ENCODE assay signal across 18 cellular contexts in genomic region chr16:81367821-81368220, GRCh38. TPM values are rescaled to one million over a fixed set of nuclear protein-coding genes. Genes with fewer than 3 reads are reported as not detected.
DNase-seq lines count a peak whose midpoint lies in the region; ATAC-seq, FAIRE-seq and TF ChIP-seq lines count a peak whose summit lies in the region.
"Had no signal": no experiment of that assay in that cellular context is flagged by ENCODE, and none has a peak within 500 bp of the region (broad histone marks: within the 10 kb centered on the region; RNA-seq: fewer than 3 reads in every experiment).

No MANE protein-coding gene starts in this region.

- intact Hi-C loops in HepG2 (cut with micrococcal nuclease; ENCODE audit: unreplicated experiment) (loop anchor here (5.0 kb wide), 1 partner anchor 519 kb away; no protein-coding TSS in a partner anchor), breast epithelium (cut with DNase I; ENCODE audit: low total_unique reads) (no loop called here)

- H3K79me2 ChIP-seq in HepG2 (ENCODE audit: insufficient read depth, low read length): no peaks in the 10 kb centered on the region
- H3K79me2 ChIP-seq in parathyroid adenoma: no peaks in the 10 kb centered on the region

- POLR2A ChIA-PET in HepG2 (lab: Yijun Ruan, JAX): no interaction called here

- no peak for TF ChIP-seq POLR2A in HepG2 (IDR thresholded peaks at IDR 0.05; ENCODE audit: insufficient read depth in 1 of 2, low read depth in 2 of 2, low read length in 2 of 2)
- TF ChIP-seq POLR2A in breast epithelium (IDR thresholded peaks at IDR 0.05): no peak

- no peak overlapping the region for H3K4me2 ChIP-seq in HepG2 (ENCODE audit: low read depth, low read length)
- no peak overlapping the region for H3K4me2 ChIP-seq in parathyroid adenoma (ENCODE audit: low read length)
- H3K4me2 ChIP-seq: BLaER1 had no signal

- CTCF ChIA-PET in HepG2 (lab: Yijun Ruan, JAX; ENCODE audit: low intra/inter-chr PET ratio, low total read pairs): interaction anchor here (1.0 to 2.8 kb wide), 3 partner anchors 355 to 506 kb away, joined by 3 to 27 read pairs (median 11); no protein-coding TSS in a partner anchor

- H3K4me3 ChIP-seq in liver (ENCODE audit: low read depth in 1 of 3, low read length in 3 of 3) (no peak overlapping the region), HepG2 (replicated peaks in 1 of 3; ENCODE audit: insufficient read depth in 1 of 3, low read depth in 2 of 3, low read length in 3 of 3) (no peak overlapping the region), fibroblast of pulmonary artery (replicated peaks; ENCODE audit: low read depth, low read length) (no peak overlapping the region), parathyroid adenoma (ENCODE audit: low read depth, low read length) (no peak overlapping the region), subcutaneous abdominal adipose tissue (ENCODE audit: low read depth in 1 of 5, low read length in 5 of 5) (no peak overlapping the region), breast epithelium (no peak overlapping the region)
- H3K4me3 ChIP-seq: BLaER1, HAP-1 had no signal

- no peak for TF ChIP-seq RAD21 in liver (IDR thresholded peaks at IDR 0.05)
- TF ChIP-seq RAD21 in HepG2 (CRISPR knock-in tag; IDR thresholded peaks at IDR 0.05): no peak

- H3K9me3 ChIP-seq in liver (ENCODE audit: control insufficient read depth in 4 of 4, low read length in 3 of 4) (no peaks in the 10 kb centered on the region), HepG2 (ENCODE audit: low read length) (no peaks in the 10 kb centered on the region), parathyroid adenoma (ENCODE audit: control insufficient read depth, low read length) (no peaks in the 10 kb centered on the region), subcutaneous abdominal adipose tissue (ENCODE audit: control insufficient read depth in 5 of 5, low read length in 5 of 5) (no peaks in the 10 kb centered on the region), breast epithelium (no peaks in the 10 kb centered on the region)
- H3K9me3 ChIP-seq: BLaER1, Caco-2, HAP-1 had no signal

- no peak for DNase-seq in HepG2 (ENCODE audit: low spot score)
- DNase-seq in fibroblast of pulmonary artery (ENCODE audit: low read depth): peak; percentile 29
- no peak for DNase-seq in breast epithelium (ENCODE audit: low spot score in 2 of 2)
- DNase-seq: Caco-2; CD8-positive, alpha-beta memory T cell; DND-41; GDM1 had no signal

- H3K27ac ChIP-seq in liver (ENCODE audit: low read depth in 1 of 2, low read length in 2 of 2): no peak overlapping the region
- no peak overlapping the region for H3K27ac ChIP-seq in HepG2 (ENCODE audit: extremely low read length, insufficient read depth, low read length)
- H3K27ac ChIP-seq in parathyroid adenoma: peak overlapping the region; percentile 3
- H3K27ac ChIP-seq in subcutaneous abdominal adipose tissue (ENCODE audit: low read depth, low read length): peak overlapping the region; percentile 18
- no peak overlapping the region for H3K27ac ChIP-seq in breast epithelium
- H3K27ac ChIP-seq: BLaER1 had no signal

- BruUV-seq in HepG2 (replicated peaks; lab: Mats Ljungman, UMichigan): no TSS peak

- H3K9ac ChIP-seq in liver (ENCODE audit: low read depth in 1 of 2, low read length in 2 of 2) (no peak overlapping the region), HepG2 (ENCODE audit: insufficient read depth, low read depth, low read length) (no peak overlapping the region), parathyroid adenoma (no peak overlapping the region), subcutaneous abdominal adipose tissue (ENCODE audit: low read length in 5 of 5) (peak overlapping the region in 1 of 5 donors; percentile 12)
- H3K9ac ChIP-seq: BLaER1 had no signal

- H3K27me3 ChIP-seq in liver (ENCODE audit: control insufficient read depth in 4 of 4, insufficient read depth in 4 of 4, low read length in 3 of 4) (no peaks in the 10 kb centered on the region), HepG2 (ENCODE audit: control insufficient read depth in 1 of 2, insufficient read depth in 2 of 2, low read length in 2 of 2) (no peaks in the 10 kb centered on the region), parathyroid adenoma (ENCODE audit: control insufficient read depth, insufficient read depth, low read length) (no peaks in the 10 kb centered on the region), subcutaneous abdominal adipose tissue (ENCODE audit: control insufficient read depth in 5 of 5, insufficient read depth in 4 of 5, low read length in 5 of 5) (no peaks in the 10 kb centered on the region), breast epithelium (no peaks in the 10 kb centered on the region)
- H3K27me3 ChIP-seq: BLaER1 had no signal

- peaks cover 7 to 39% (median 16%) of the 10 kb centered on the region in 4 donors for H3K36me3 ChIP-seq in liver (ENCODE audit: control insufficient read depth in 4 of 4, insufficient read depth in 3 of 4, low read depth in 1 of 4, low read length in 3 of 4)
- H3K36me3 ChIP-seq in HepG2 (replicated peaks in 1 of 2; ENCODE audit: control insufficient read depth in 1 of 2, insufficient read depth in 2 of 2, low read length in 2 of 2): peaks cover 25 to 75% of the 10 kb centered on the region in 2 experiments
- no peaks in the 10 kb centered on the region for H3K36me3 ChIP-seq in parathyroid adenoma (ENCODE audit: control insufficient read depth, insufficient read depth, low read length)
- H3K36me3 ChIP-seq in subcutaneous abdominal adipose tissue (ENCODE audit: control insufficient read depth in 5 of 5, insufficient read depth in 5 of 5, low read length in 5 of 5): peaks cover 17 to 69% (median 40%) of the 10 kb centered on the region in 5 donors
- H3K36me3 ChIP-seq in breast epithelium: no peaks in the 10 kb centered on the region

- TF ChIP-seq EP300 in HepG2 (IDR thresholded peaks at IDR 0.05; ENCODE audit: low read depth in 2 of 2, low read length in 2 of 2) (no peak), HepG2 (CRISPR knock-in tag; IDR thresholded peaks at IDR 0.05; ENCODE audit: borderline replicate concordance) (no peak)

- H2AFZ ChIP-seq in HepG2 (ENCODE audit: low read length) (no peak overlapping the region), parathyroid adenoma (no peak overlapping the region)

- ATAC-seq in HepG2 (no peak), HG02840 (IDR thresholded peaks at IDR 0.05; ENCODE audit: low FRiP score, unreplicated experiment) (no peak), GM18909 (IDR thresholded peaks at IDR 0.05; ENCODE audit: poor library complexity, unreplicated experiment) (no peak)

- 85% methylated on average over 6 of the region's 6 CpGs for WGBS in liver
- WGBS in HepG2 (ENCODE audit: low lambda C conversion rate): 95% methylated on average over 6 of the region's 6 CpGs

- FAIRE-seq in HepG2 (lab: Jason Lieb, UNC): no peak
- FAIRE-seq: GM12892, GM19239, H1, HTR-8/SVneo had no signal

- TF ChIP-seq CTCF in liver (IDR thresholded peaks at IDR 0.05; ENCODE audit: low read depth, low read length, missing input control): no peak
- TF ChIP-seq CTCF in HepG2 (CRISPR knock-in tag; IDR thresholded peaks at IDR 0.05): no peak
- no peak for TF ChIP-seq CTCF in fibroblast of pulmonary artery (IDR thresholded peaks at IDR 0.05; ENCODE audit: low read length, missing control alignments)
- TF ChIP-seq CTCF in parathyroid adenoma (IDR thresholded peaks at IDR 0.05): no peak
- TF ChIP-seq CTCF in breast epithelium (IDR thresholded peaks at IDR 0.05): no peak

- H3K4me1 ChIP-seq in liver (ENCODE audit: control insufficient read depth in 4 of 4, insufficient read depth in 4 of 4, low read length in 3 of 4): no peaks in the 10 kb centered on the region
- no peaks in the 10 kb centered on the region for H3K4me1 ChIP-seq in HepG2 (ENCODE audit: insufficient read depth, low read length)
- no peaks in the 10 kb centered on the region for H3K4me1 ChIP-seq in parathyroid adenoma
- peaks cover 0 to 19% (median 2%) of the 10 kb centered on the region in 5 donors for H3K4me1 ChIP-seq in subcutaneous abdominal adipose tissue (ENCODE audit: control insufficient read depth in 5 of 5, insufficient read depth in 5 of 5, low read length in 5 of 5)
- no peaks in the 10 kb centered on the region for H3K4me1 ChIP-seq in breast epithelium
- H3K4me1 ChIP-seq: Caco-2, HAP-1 had no signal

- no peaks in the 10 kb centered on the region for H4K20me1 ChIP-seq in HepG2 (ENCODE audit: insufficient read depth, low read length)

- in situ Hi-C loops in HepG2 (cut with HindIII; ENCODE audit: extremely low pct_ligation_motif_present, low pct_unique_long_range_greater_than_20kb): loop anchor here (5.0 to 10.0 kb wide), 2 partner anchors 369 to 507 kb away; no protein-coding TSS in a partner anchor

TF ChIP-seq in liver, 16 proteins besides CTCF, POLR2A, EP300 and RAD21 (continues in another document):
- peak; percentile 14 for TF ChIP-seq YY1 (IDR thresholded peaks at IDR 0.05)

TF ChIP-seq in HepG2, 621 proteins besides CTCF, POLR2A, EP300 and RAD21 (continues in another document):
- TF ChIP-seq ZNF138 (CRISPR knock-in tag; IDR thresholded peaks at IDR 0.05; ENCODE audit: low read depth) (no peak), ZNF432 (CRISPR knock-in tag; IDR thresholded peaks at IDR 0.05; ENCODE audit: borderline replicate concordance) (no peak)

RNA-seq across cellular contexts. Expression of gene GAN, which starts 53.1 kb away (rescaled TPM):
- total RNA-seq in liver (1 to 10 TPM; 2.3 to 5.5 TPM), HepG2 (2016; rRNA removed; fragmentation: Illumina TruSeq; extraction: Trizol) (11.0 and 16.3 TPM in 2 replicates), breast epithelium (10 to 100 TPM in 2 of 3 donors, 1 to 10 TPM in 1; 7.5 to 15.7 (median 10.8) TPM)
- polyA plus RNA-seq in liver (under 1 TPM; 0.33 to 0.61 TPM), HepG2 (2011; rRNA removed) (2.9 and 4.3 TPM in 2 replicates)
- total RNA-seq in HepG2 (2016; cell fraction: cytosol; rRNA removed; fragmentation: Illumina TruSeq; extraction: Trizol; ENCODE audit: low read depth): 7.3 and 9.7 TPM in 2 replicates
- 9.7 and 16.1 TPM in 2 replicates for total RNA-seq in HepG2 (2016; cell fraction: insoluble cytoplasmic fraction; rRNA removed; fragmentation: Illumina TruSeq; extraction: Trizol)
- 7.4 and 9.8 TPM in 2 replicates for total RNA-seq in HepG2 (2016; cell fraction: membrane; rRNA removed; fragmentation: Illumina TruSeq; extraction: Trizol)
- 12.2 and 12.6 TPM in 2 replicates for total RNA-seq in HepG2 (2016; cell fraction: nucleus; rRNA removed; fragmentation: Illumina TruSeq; extraction: Trizol)
- 1.5 and 2.5 TPM in 2 replicates for polyA plus RNA-seq in HepG2 (2011; cell fraction: cytosol; rRNA removed)
- 3.2 and 3.8 TPM in 2 replicates for polyA plus RNA-seq in HepG2 (2011; cell fraction: nucleus; rRNA removed)
- 1.7 and 2.1 TPM in 2 replicates for polyA plus RNA-seq in HepG2 (2012)
- 0.36 TPM in 2 replicates for polyA plus RNA-seq in HepG2 (2016; cell fraction: cytosol; fragmentation: Illumina TruSeq; extraction: Trizol; ENCODE audit: low read depth)
- polyA plus RNA-seq in HepG2 (2016; cell fraction: insoluble cytoplasmic fraction; fragmentation: Illumina TruSeq; extraction: Trizol; ENCODE audit: low read depth): 4.0 and 4.5 TPM in 2 replicates
- 0.64 and 0.81 TPM in 2 replicates for polyA plus RNA-seq in HepG2 (2016; cell fraction: membrane; fragmentation: Illumina TruSeq; extraction: Trizol; ENCODE audit: low read depth)
- polyA plus RNA-seq in HepG2 (2016; cell fraction: nucleus; fragmentation: Illumina TruSeq; extraction: Trizol; ENCODE audit: insufficient read depth, low read depth): 4.2 and 4.3 TPM in 2 replicates
- polyA minus RNA-seq in HepG2 (2011; rRNA and poly(A)+ RNA removed; ENCODE audit: low replicate concordance): 11.7 and 21.3 TPM in 2 replicates
- 9.4 and 14.7 TPM in 2 replicates for polyA minus RNA-seq in HepG2 (2011; cell fraction: cytosol; rRNA and poly(A)+ RNA removed)
- 18.4 and 20.1 TPM in 2 replicates for polyA minus RNA-seq in HepG2 (2011; cell fraction: nucleus; rRNA and poly(A)+ RNA removed)

Comparison
In these comparisons a context has a peak if more than half of its experiments do, and no peak if none do; other contexts are left out.
1. H3K27ac ChIP-seq: peak in parathyroid adenoma (single experiment) and subcutaneous abdominal adipose tissue (single experiment); none in liver (0 of 2), HepG2 (single experiment) and breast epithelium (0 of 2).